1 cellular context compared by ENCODE assay signal in genomic region chr2:156343096-156343939, GRCh38.
TF ChIP-seq lines count a peak whose summit lies in the region.

No MANE protein-coding gene starts in this region.

TF ChIP-seq in K562, 482 proteins besides CTCF, POLR2A, EP300 and RAD21 (continued from another document and continues in another):
- TF ChIP-seq ZMIZ1 (IDR thresholded peaks at IDR 0.05; ENCODE audit: low read depth in 2 of 2, low read length in 2 of 2) (no peak), ZNF263 (CRISPR knock-in tag; IDR thresholded peaks at IDR 0.05; ENCODE audit: borderline replicate concordance) (0 out of 2 replicates have a peak, but pooled peaks have one; percentile 41), SLC30A9 (CRISPR knock-in tag; IDR thresholded peaks at IDR 0.05) (no peak), PYGO2 (tag; IDR thresholded peaks at IDR 0.05) (no peak), CEBPG (CRISPR knock-in tag; IDR thresholded peaks at IDR 0.05) (no peak), CEBPG (tag; conservative IDR thresholded peaks at IDR 0.05 in 1 of 2, IDR thresholded peaks at IDR 0.05 in 1 of 2) (no peak), ZBTB40 (IDR thresholded peaks at IDR 0.05) (peak; percentile 62), ZBTB40 (CRISPR knock-in tag; IDR thresholded peaks at IDR 0.05) (no peak), ZNF699 (CRISPR knock-in tag; IDR thresholded peaks at IDR 0.05; ENCODE audit: insufficient replicate concordance) (no peak), ARID2 (IDR thresholded peaks at IDR 0.05) (no peak), HLTF (IDR thresholded peaks at IDR 0.05) (no peak), SRSF9 (IDR thresholded peaks at IDR 0.05; ENCODE audit: borderline replicate concordance, low read depth, low read length) (no peak), SIRT6 (IDR thresholded peaks at IDR 0.05; ENCODE audit: low read depth, low read length) (no peak), CCAR2 (IDR thresholded peaks at IDR 0.05; ENCODE audit: low read depth, low read length) (no peak), E4F1 (CRISPR knock-in tag; IDR thresholded peaks at IDR 0.05; ENCODE audit: borderline replicate concordance) (no peak), FOXP1 (CRISPR knock-in tag; IDR thresholded peaks at IDR 0.05) (no peak), DEAF1 (CRISPR knock-in tag; IDR thresholded peaks at IDR 0.05) (no peak), ZNF354B (CRISPR knock-in tag; IDR thresholded peaks at IDR 0.05) (no peak), E2F4 (CRISPR knock-in tag; IDR thresholded peaks at IDR 0.05; ENCODE audit: low read depth) (no peak), ZKSCAN3 (CRISPR knock-in tag; IDR thresholded peaks at IDR 0.05) (no peak), PML (IDR thresholded peaks at IDR 0.05; ENCODE audit: low read length) (no peak), ZNF584 (CRISPR knock-in tag; IDR thresholded peaks at IDR 0.05; ENCODE audit: low read depth) (no peak), DACH1 (IDR thresholded peaks at IDR 0.05; ENCODE audit: partially characterized antibody) (no peak), FOXM1 (IDR thresholded peaks at IDR 0.05; ENCODE audit: low read depth) (no peak), FOXM1 (CRISPR knock-in tag; IDR thresholded peaks at IDR 0.05; ENCODE audit: low read depth) (no peak), ATF7 (IDR thresholded peaks at IDR 0.05) (no peak), NR2C1 (IDR thresholded peaks at IDR 0.05) (no peak), NR2C1 (tag; IDR thresholded peaks at IDR 0.05) (no peak), RUNX1 (IDR thresholded peaks at IDR 0.05; ENCODE audit: low read depth) (no peak), RFX1 (IDR thresholded peaks at IDR 0.05) (0 out of 2 replicates have a peak, but pooled peaks have one; percentile 6), CBX3 (IDR thresholded peaks at IDR 0.05; ENCODE audit: borderline replicate concordance in 1 of 2, low read length in 2 of 2) (no peak), MAFF (IDR thresholded peaks at IDR 0.05; ENCODE audit: low read length) (peak; percentile 51; the same call in 1 of the 2 replicates), ESRRB (CRISPR knock-in tag; IDR thresholded peaks at IDR 0.05; ENCODE audit: borderline replicate concordance) (no peak), LCOR (CRISPR knock-in tag; IDR thresholded peaks at IDR 0.05) (no peak), CREB1 (IDR thresholded peaks at IDR 0.05) (no peak), CREB1 (CRISPR knock-in tag; IDR thresholded peaks at IDR 0.05) (no peak)
- TF ChIP-seq, protein P1, sequence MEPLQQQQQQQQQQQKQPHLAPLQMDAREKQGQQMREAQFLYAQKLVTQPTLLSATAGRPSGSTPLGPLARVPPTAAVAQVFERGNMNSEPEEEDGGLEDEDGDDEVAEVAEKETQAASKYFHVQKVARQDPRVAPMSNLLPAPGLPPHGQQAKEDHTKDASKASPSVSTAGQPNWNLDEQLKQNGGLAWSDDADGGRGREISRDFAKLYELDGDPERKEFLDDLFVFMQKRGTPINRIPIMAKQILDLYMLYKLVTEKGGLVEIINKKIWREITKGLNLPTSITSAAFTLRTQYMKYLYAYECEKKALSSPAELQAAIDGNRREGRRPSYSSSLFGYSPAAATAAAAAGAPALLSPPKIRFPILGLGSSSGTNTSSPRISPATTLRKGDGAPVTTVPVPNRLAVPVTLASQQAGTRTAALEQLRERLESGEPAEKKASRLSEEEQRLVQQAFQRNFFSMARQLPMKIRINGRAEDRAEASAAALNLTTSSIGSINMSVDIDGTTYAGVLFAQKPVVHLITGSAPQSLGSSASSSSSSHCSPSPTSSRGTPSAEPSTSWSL (CRISPR knock-in tag; IDR thresholded peaks at IDR 0.05; ENCODE audit: borderline replicate concordance) = no peak
- TF ChIP-seq, protein P2, sequence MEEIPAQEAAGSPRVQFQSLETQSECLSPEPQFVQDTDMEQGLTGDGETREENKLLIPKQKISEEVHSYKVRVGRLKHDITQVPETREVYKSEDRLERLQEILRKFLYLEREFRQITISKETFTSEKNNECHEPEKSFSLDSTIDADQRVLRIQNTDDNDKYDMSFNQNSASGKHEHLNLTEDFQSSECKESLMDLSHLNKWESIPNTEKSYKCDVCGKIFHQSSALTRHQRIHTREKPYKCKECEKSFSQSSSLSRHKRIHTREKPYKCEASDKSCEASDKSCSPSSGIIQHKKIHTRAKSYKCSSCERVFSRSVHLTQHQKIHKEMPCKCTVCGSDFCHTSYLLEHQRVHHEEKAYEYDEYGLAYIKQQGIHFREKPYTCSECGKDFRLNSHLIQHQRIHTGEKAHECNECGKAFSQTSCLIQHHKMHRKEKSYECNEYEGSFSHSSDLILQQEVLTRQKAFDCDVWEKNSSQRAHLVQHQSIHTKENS (CRISPR knock-in tag; IDR thresholded peaks at IDR 0.05) = no peak
- TF ChIP-seq, protein P3, sequence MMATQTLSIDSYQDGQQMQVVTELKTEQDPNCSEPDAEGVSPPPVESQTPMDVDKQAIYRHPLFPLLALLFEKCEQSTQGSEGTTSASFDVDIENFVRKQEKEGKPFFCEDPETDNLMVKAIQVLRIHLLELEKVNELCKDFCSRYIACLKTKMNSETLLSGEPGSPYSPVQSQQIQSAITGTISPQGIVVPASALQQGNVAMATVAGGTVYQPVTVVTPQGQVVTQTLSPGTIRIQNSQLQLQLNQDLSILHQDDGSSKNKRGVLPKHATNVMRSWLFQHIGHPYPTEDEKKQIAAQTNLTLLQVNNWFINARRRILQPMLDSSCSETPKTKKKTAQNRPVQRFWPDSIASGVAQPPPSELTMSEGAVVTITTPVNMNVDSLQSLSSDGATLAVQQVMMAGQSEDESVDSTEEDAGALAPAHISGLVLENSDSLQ (IDR thresholded peaks at IDR 0.05) = peak; percentile 14; the same call in 1 of the 2 replicates
